Comparison of ENCODE assay signal across 23 cellular contexts in genomic region chr10:97013568-97013967, GRCh38.
"Had no signal": no experiment of that assay in that cellular context is flagged by ENCODE, and none has a peak within 500 bp of the region (broad histone marks: within the 10 kb centered on the region; RNA-seq: fewer than 3 reads in every experiment).

No MANE protein-coding gene starts in this region.

- ATAC-seq: gastrocnemius medialis, heart right ventricle, lower lobe of right lung, right cardiac atrium, upper lobe of right lung had no signal

- FAIRE-seq: endometrium, islet of Langerhans had no signal

- H3K27ac ChIP-seq: epithelial cell of prostate, esophagus muscularis mucosa, gastrocnemius medialis, heart right ventricle, left ventricle myocardium inferior, lower lobe of right lung, ovary, suprapubic skin, tibial artery, upper lobe of right lung, vagina had no signal

- H3K36me3 Mint-ChIP-seq: memory B cell, naive B cell had no signal

- H3K4me1 ChIP-seq: esophagus muscularis mucosa, heart right ventricle, lower lobe of right lung, suprapubic skin, tibial artery, upper lobe of right lung, vagina had no signal

- H3K36me3 ChIP-seq: esophagus muscularis mucosa, gastrocnemius medialis, heart right ventricle, left ventricle myocardium inferior, lower lobe of right lung, ovary, suprapubic skin, tibial artery, upper lobe of right lung, vagina had no signal

- DNase-seq: effector memory CD4-positive, alpha-beta T cell; gastrocnemius medialis; heart right ventricle; hypothalamus; left ventricle myocardium inferior; lower lobe of right lung; midbrain; naive B cell; right cardiac atrium; stimulated activated CD4-positive, alpha-beta T cell treated with anti-CD3 and anti-CD28 coated beads, Interleukin-2, amount 100 ng/mL, for 48 hours; stimulated activated naive CD4-positive, alpha-beta T cell treated with Interleukin-2 at 50 U/mL for 16 hours; tibial artery; upper lobe of right lung had no signal

- H3K27ac Mint-ChIP-seq: memory B cell, naive B cell, progenitor cell of endocrine pancreas had no signal

- H3K27me3 Mint-ChIP-seq: naive B cell, progenitor cell of endocrine pancreas had no signal

- H3K4me3 Mint-ChIP-seq: memory B cell, naive B cell had no signal

- H3K4me2 ChIP-seq: smooth muscle cell had no signal

- H3K9me3 Mint-ChIP-seq: memory B cell had no signal

- H3K4me3 ChIP-seq: esophagus muscularis mucosa, gastrocnemius medialis, heart right ventricle, left ventricle myocardium inferior, lower lobe of right lung, ovary, smooth muscle cell, suprapubic skin, tibial artery, upper lobe of right lung, vagina had no signal

- H3K27me3 ChIP-seq: esophagus muscularis mucosa, gastrocnemius medialis, heart right ventricle, ovary, suprapubic skin, tibial artery, upper lobe of right lung, vagina had no signal

- H3K9me3 ChIP-seq: esophagus muscularis mucosa, gastrocnemius medialis, lower lobe of right lung, ovary, suprapubic skin, tibial artery, upper lobe of right lung, vagina had no signal
